In the genomic region with DNA sequence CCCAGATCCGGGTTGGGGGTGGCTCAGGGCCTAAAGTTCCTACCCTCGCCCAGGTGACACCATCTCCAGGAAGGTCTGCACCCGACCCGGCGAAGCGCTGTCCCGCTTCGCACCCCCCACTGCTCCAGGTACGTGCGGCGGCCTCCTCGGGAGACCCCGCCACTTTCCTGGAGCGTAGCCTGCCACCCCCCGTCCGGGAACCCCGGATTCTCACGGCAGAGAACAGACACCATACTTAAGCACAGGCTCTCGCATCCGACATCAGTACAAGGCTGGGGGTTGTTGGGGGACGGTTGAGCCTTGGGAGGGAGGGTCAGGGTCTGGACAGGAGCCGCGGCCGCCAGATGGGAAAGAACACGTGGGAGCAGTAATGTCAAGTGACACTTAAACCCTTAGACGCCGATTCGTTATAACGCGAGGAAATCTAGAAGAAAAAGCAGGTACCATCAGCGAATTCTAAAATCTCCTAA, we compare ENCODE assay signal across 1 cellular context.
TF ChIP-seq lines count a peak whose summit lies in the region.

No MANE protein-coding gene starts in this region.

TF ChIP-seq in SK-N-SH, 30 proteins besides CTCF, POLR2A, EP300 and RAD21 (continued from another document):
- TF ChIP-seq, protein P1, sequence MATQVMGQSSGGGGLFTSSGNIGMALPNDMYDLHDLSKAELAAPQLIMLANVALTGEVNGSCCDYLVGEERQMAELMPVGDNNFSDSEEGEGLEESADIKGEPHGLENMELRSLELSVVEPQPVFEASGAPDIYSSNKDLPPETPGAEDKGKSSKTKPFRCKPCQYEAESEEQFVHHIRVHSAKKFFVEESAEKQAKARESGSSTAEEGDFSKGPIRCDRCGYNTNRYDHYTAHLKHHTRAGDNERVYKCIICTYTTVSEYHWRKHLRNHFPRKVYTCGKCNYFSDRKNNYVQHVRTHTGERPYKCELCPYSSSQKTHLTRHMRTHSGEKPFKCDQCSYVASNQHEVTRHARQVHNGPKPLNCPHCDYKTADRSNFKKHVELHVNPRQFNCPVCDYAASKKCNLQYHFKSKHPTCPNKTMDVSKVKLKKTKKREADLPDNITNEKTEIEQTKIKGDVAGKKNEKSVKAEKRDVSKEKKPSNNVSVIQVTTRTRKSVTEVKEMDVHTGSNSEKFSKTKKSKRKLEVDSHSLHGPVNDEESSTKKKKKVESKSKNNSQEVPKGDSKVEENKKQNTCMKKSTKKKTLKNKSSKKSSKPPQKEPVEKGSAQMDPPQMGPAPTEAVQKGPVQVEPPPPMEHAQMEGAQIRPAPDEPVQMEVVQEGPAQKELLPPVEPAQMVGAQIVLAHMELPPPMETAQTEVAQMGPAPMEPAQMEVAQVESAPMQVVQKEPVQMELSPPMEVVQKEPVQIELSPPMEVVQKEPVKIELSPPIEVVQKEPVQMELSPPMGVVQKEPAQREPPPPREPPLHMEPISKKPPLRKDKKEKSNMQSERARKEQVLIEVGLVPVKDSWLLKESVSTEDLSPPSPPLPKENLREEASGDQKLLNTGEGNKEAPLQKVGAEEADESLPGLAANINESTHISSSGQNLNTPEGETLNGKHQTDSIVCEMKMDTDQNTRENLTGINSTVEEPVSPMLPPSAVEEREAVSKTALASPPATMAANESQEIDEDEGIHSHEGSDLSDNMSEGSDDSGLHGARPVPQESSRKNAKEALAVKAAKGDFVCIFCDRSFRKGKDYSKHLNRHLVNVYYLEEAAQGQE (IDR thresholded peaks at IDR 0.05; ENCODE audit: low read depth, low read length), result no peak
- TF ChIP-seq TAF1 (IDR thresholded peaks at IDR 0.05; ENCODE audit: borderline replicate concordance, low read depth, low read length) (no peak), MXI1 (IDR thresholded peaks at IDR 0.05; ENCODE audit: low read depth, low read length) (peak; percentile 99), NFIC (IDR thresholded peaks at IDR 0.05; ENCODE audit: borderline replicate concordance) (no peak), TEAD4 (IDR thresholded peaks at IDR 0.05; ENCODE audit: borderline replicate concordance, insufficient read depth) (no peak), YY1 (IDR thresholded peaks at IDR 0.05; ENCODE audit: low read depth) (no peak), TCF12 (IDR thresholded peaks at IDR 0.05) (0 out of 2 replicates have a peak, but pooled peaks have one; percentile 1), RFX5 (IDR thresholded peaks at IDR 0.05; ENCODE audit: low read length) (no peak), ELF1 (IDR thresholded peaks at IDR 0.05) (no peak), CHD2 (IDR thresholded peaks at IDR 0.05; ENCODE audit: low read length, partially characterized antibody) (no peak)
- TF ChIP-seq, protein P2, sequence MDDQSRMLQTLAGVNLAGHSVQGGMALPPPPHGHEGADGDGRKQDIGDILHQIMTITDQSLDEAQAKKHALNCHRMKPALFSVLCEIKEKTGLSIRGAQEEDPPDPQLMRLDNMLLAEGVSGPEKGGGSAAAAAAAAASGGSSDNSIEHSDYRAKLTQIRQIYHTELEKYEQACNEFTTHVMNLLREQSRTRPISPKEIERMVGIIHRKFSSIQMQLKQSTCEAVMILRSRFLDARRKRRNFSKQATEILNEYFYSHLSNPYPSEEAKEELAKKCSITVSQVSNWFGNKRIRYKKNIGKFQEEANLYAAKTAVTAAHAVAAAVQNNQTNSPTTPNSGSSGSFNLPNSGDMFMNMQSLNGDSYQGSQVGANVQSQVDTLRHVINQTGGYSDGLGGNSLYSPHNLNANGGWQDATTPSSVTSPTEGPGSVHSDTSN (IDR thresholded peaks at IDR 0.05), result no peak
